ENCODE assay signal across 13 cellular contexts in the genomic region with DNA sequence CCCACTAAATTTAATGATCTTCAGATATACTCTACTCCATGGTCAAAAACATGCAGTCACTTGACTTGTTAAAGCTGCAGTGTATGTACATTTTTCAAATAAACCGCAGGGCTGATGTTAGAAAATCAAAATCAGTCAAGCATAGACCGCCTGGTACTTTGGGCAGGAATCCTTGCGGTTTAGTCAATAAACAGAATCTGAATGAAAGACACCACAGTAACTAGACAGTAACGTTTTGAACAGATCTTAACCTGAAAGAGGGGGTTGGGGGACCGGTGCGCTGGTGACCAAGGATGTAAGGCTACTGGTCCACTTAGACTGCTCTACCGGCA.
DNase-seq lines count a peak whose midpoint lies in the region; ATAC-seq and TF ChIP-seq lines count a peak whose summit lies in the region.
"Had no signal": no experiment of that assay in that cellular context is flagged by ENCODE, and none has a peak within 500 bp of the region (broad histone marks: within the 10 kb centered on the region; RNA-seq: fewer than 3 reads in every experiment).

No MANE protein-coding gene starts in this region.

- no peaks in the 10 kb centered on the region for H4K20me1 ChIP-seq in hepatocyte (ENCODE audit: insufficient read depth, poor library complexity, severe bottlenecking)

- no peaks in the 10 kb centered on the region for H3K27me3 ChIP-seq in SJSA1 (replicated peaks)
- no peaks in the 10 kb centered on the region for H3K27me3 ChIP-seq in hepatocyte
- H3K27me3 ChIP-seq in thyroid gland: no peaks in the 10 kb centered on the region

- TF ChIP-seq POLR2A in thyroid gland (IDR thresholded peaks at IDR 0.05) (no peak), GM18505 (IDR thresholded peaks at IDR 0.05; ENCODE audit: borderline replicate concordance, extremely low read depth, insufficient read depth, insufficient read length) (no peak)

- no peaks in the 10 kb centered on the region for H3K9me2 ChIP-seq in hepatocyte (replicated peaks; ENCODE audit: insufficient read depth)

- CTCF ChIA-PET in HEK293 (lab: Yijun Ruan, JAX): no interaction called here

- TF ChIP-seq CTCF in HEK293 (tag by site-specific recombination; IDR thresholded peaks at IDR 0.05) (no peak), hepatocyte (IDR thresholded peaks at IDR 0.05; ENCODE audit: poor library complexity) (no peak), thyroid gland (IDR thresholded peaks at IDR 0.05) (no peak), foreskin fibroblast (IDR thresholded peaks at IDR 0.05; ENCODE audit: low read depth, low read length) (no peak)

- peak in 1 of 2 experiments; percentile 40 for DNase-seq in SJSA1 (ENCODE audit: low read depth in 1 of 2, low spot score in 2 of 2)
- no peak for DNase-seq in hepatocyte (ENCODE audit: low spot score)
- peak; percentile 13 to 22 for DNase-seq in thyroid gland
- no peak for DNase-seq in KG1 (lab: John Stamatoyannopoulos, UW)
- DNase-seq in foreskin fibroblast: no peak
- DNase-seq: DMS153, NCI-H2029, NCI-H510A, SIG-M5 had no signal

- POLR2A ChIA-PET in HEK293 (lab: Yijun Ruan, JAX): no interaction called here

- H3K9me3 ChIP-seq in HEK293 (ENCODE audit: control insufficient read depth, insufficient read depth, low read depth, low read length) (no peaks in the 10 kb centered on the region), SJSA1 (replicated peaks) (no peaks in the 10 kb centered on the region), hepatocyte (ENCODE audit: low read depth) (no peaks in the 10 kb centered on the region), thyroid gland (no peaks in the 10 kb centered on the region)

- H3K36me3 ChIP-seq in HEK293 (ENCODE audit: control insufficient read depth in 2 of 2, insufficient read depth in 1 of 2, low read length in 2 of 2): no peaks in the 10 kb centered on the region
- no peaks in the 10 kb centered on the region for H3K36me3 ChIP-seq in SJSA1
- no peaks in the 10 kb centered on the region for H3K36me3 ChIP-seq in hepatocyte (replicated peaks; ENCODE audit: insufficient read depth, low read depth)
- H3K36me3 ChIP-seq in thyroid gland: no peaks in the 10 kb centered on the region

- intact Hi-C loops in thyroid gland (cut with DNase I): no loop called here

- H3K27ac ChIP-seq in HEK293 (ENCODE audit: extremely low read depth, low read depth, low read length) (no peak overlapping the region), SJSA1 (peak overlapping the region; percentile 68), hepatocyte (peak overlapping the region; percentile 82), thyroid gland (peak overlapping the region in 2 of 3 donors; percentile 11 to 67)

- H3K4me1 ChIP-seq in HEK293 (ENCODE audit: control insufficient read depth, insufficient read depth, low read length) (peaks cover 2% of the 10 kb centered on the region; the same call in 1 of the 2 replicates), SJSA1 (replicated peaks) (peaks cover 37% of the 10 kb centered on the region), hepatocyte (ENCODE audit: insufficient read depth) (peaks cover 10% of the 10 kb centered on the region), thyroid gland (peaks cover 23 to 39% of the 10 kb centered on the region in 2 donors)

- no peak overlapping the region for H3K4me3 ChIP-seq in HEK293 (ENCODE audit: low read depth, low read length)
- H3K4me3 ChIP-seq in SJSA1: no peak overlapping the region
- H3K4me3 ChIP-seq in hepatocyte: no peak overlapping the region
- H3K4me3 ChIP-seq in thyroid gland (replicated peaks in 1 of 3): no peak overlapping the region
- H3K4me3 ChIP-seq in foreskin fibroblast (ENCODE audit: low read depth in 1 of 2, low read length in 2 of 2): peak overlapping the region in 1 of 2 donors; percentile 0

- peak overlapping the region; percentile 42 for H3K4me2 ChIP-seq in hepatocyte

- H2AFZ ChIP-seq in hepatocyte: no peak overlapping the region

- no peaks in the 10 kb centered on the region for H3K79me2 ChIP-seq in hepatocyte

- no peak for ATAC-seq in GM18505 (IDR thresholded peaks at IDR 0.05; ENCODE audit: unreplicated experiment)
- ATAC-seq: HCT116, HepG2 had no signal

- WGBS in hepatocyte (ENCODE audit: low lambda C conversion rate, missing lambda C conversion rate): 52% methylated on average over 7 of the region's 7 CpGs
- 41 to 42% methylated on average over 7 of the region's 7 CpGs for WGBS in thyroid gland, 2 donors

TF ChIP-seq in HEK293, 187 proteins besides CTCF, POLR2A, EP300 and RAD21:
- TF ChIP-seq ZNF654 (tag by site-specific recombination; IDR thresholded peaks at IDR 0.05; ENCODE audit: low read depth): no peak
- peak; percentile 40 for TF ChIP-seq PRDM6 (tag by site-specific recombination; IDR thresholded peaks at IDR 0.05)
- TF ChIP-seq KLF10 (tag by site-specific recombination; IDR thresholded peaks at IDR 0.05): no peak

Comparison
In these comparisons a context has a peak if more than half of its experiments do, and no peak if none do; other contexts are left out.
1. DNase-seq: peak in thyroid gland (2 of 2); none in hepatocyte (single experiment), KG1 (single experiment) and foreskin fibroblast (0 of 2).